20 cellular contexts compared by ENCODE assay signal in the genomic region with DNA sequence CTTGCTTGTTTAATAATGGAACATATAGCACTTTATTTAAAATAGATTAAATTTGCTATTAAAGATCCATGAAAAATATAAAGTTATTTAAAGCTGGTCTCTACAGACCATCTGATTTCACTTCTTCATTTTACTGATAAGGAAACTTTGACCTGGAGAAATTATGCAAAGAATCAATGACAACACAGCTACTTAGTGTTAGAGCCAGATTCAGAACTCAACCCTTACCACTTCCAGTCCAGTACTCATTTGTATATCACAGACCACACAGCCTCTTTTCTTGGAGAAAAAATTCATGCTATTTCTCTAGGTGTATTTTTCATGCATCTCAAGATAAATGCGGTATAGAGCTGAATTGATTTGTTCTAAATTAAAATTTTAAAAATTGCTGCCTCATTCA. TPM values are rescaled to one million over a fixed set of nuclear protein-coding genes. Genes with fewer than 3 reads are reported as not detected.
DNase-seq lines count a peak whose midpoint lies in the region; ATAC-seq and TF ChIP-seq lines count a peak whose summit lies in the region.
"Had no signal": no experiment of that assay in that cellular context is flagged by ENCODE, and none has a peak within 500 bp of the region (broad histone marks: within the 10 kb centered on the region; RNA-seq: fewer than 3 reads in every experiment).

No MANE protein-coding gene starts in this region.

- H3K4me3 Mint-ChIP-seq in GM23338 (no peak overlapping the region), chondrocyte (ENCODE audit: unreplicated experiment) (no peak overlapping the region)
- H3K4me3 Mint-ChIP-seq: CD4-positive, CD25-positive, alpha-beta regulatory T cell had no signal

- no peaks in the 10 kb centered on the region for H3K9me2 ChIP-seq in GM23338 (ENCODE audit: insufficient read depth)

- 97% methylated on average over 1 of the region's 1 CpG for WGBS in smooth muscle cell (ENCODE audit: low lambda C conversion rate)

- H3K27ac Mint-ChIP-seq in GM23338 (peak overlapping the region; percentile 40), chondrocyte (ENCODE audit: unreplicated experiment) (peak overlapping the region; percentile 1)
- H3K27ac Mint-ChIP-seq: CD4-positive, CD25-positive, alpha-beta regulatory T cell had no signal

- H3K4me1 ChIP-seq in GM23338 (ENCODE audit: insufficient read depth) (peaks cover 18% of the 10 kb centered on the region), smooth muscle cell (ENCODE audit: low read depth) (peaks cover 32% of the 10 kb centered on the region)
- H3K4me1 ChIP-seq: BE2C had no signal

- DNase-seq in GM23338 (ENCODE audit: low spot score) (no peak), MV-4-11 (lab: John Stamatoyannopoulos, UW) (peak; percentile 38), chondrocyte (ENCODE audit: low spot score) (no peak), smooth muscle cell (lab: John Stamatoyannopoulos, UW; ENCODE audit: unreplicated experiment) (no peak), anterior cingulate cortex (lab: John Stamatoyannopoulos, UW) (no peak)
- DNase-seq: BE2C; CD4-positive, CD25-positive, alpha-beta regulatory T cell; COR-L47; DND-41; MM.1S; NCI-H187; NCI-H446; NCI-H526 had no signal

- peaks cover 79% of the 10 kb centered on the region for H3K79me2 ChIP-seq in GM23338 (replicated peaks; ENCODE audit: insufficient read depth)
- H3K79me2 ChIP-seq in smooth muscle cell (ENCODE audit: low read depth) = peaks cover 84% of the 10 kb centered on the region

- H4K20me1 ChIP-seq in GM23338 (replicated peaks; ENCODE audit: insufficient read depth) (peaks cover 16% of the 10 kb centered on the region), smooth muscle cell (ENCODE audit: low read depth) (peaks cover 55% of the 10 kb centered on the region)

- H3K4me1 Mint-ChIP-seq in GM23338 (peaks cover 18% of the 10 kb centered on the region), chondrocyte (ENCODE audit: low read depth) (peaks cover 32% of the 10 kb centered on the region)
- H3K4me1 Mint-ChIP-seq: CD4-positive, CD25-positive, alpha-beta regulatory T cell had no signal

- ATAC-seq in GM23338 (no peak), SK-N-SH treated with all-trans-retinoic acid at 6 μM for 48 hours (no peak), HG03432 (IDR thresholded peaks at IDR 0.05; ENCODE audit: unreplicated experiment) (no peak)
- ATAC-seq: HCT116, HepG2, K562, Right ventricle myocardium inferior had no signal

- H3K36me3 ChIP-seq in GM23338 (ENCODE audit: insufficient read depth) (no peaks in the 10 kb centered on the region; the same call in 1 of the 2 replicates), smooth muscle cell (ENCODE audit: low read depth) (peaks cover 13% of the 10 kb centered on the region)

- peaks cover 7% of the 10 kb centered on the region; the same call in 1 of the 3 replicates for H3K9me3 Mint-ChIP-seq in GM23338
- H3K9me3 Mint-ChIP-seq in chondrocyte (ENCODE audit: low read depth) = peaks cover 9% of the 10 kb centered on the region

- H3K27ac ChIP-seq in GM23338 (ENCODE audit: low read depth) (no peak overlapping the region), smooth muscle cell (ENCODE audit: low read depth) (peak overlapping the region; percentile 3)
- H3K27ac ChIP-seq: SJSA1 had no signal

- H3F3A ChIP-seq in GM23338 (replicated peaks; ENCODE audit: low read depth) (no peaks in the 10 kb centered on the region), smooth muscle cell (ENCODE audit: low read depth) (no peaks in the 10 kb centered on the region)

- H3K27me3 ChIP-seq in GM23338 (ENCODE audit: insufficient read depth) (no peaks in the 10 kb centered on the region), smooth muscle cell (ENCODE audit: low read depth) (no peaks in the 10 kb centered on the region)
- H3K27me3 ChIP-seq: BE2C, SJSA1 had no signal

- H3K9ac ChIP-seq in smooth muscle cell (ENCODE audit: low read depth) = no peak overlapping the region

- TF ChIP-seq CTCF in GM23338 (conservative IDR thresholded peaks at IDR 0.05; ENCODE audit: low read depth in 2 of 2) = no peak
- TF ChIP-seq CTCF in chondrocyte (IDR thresholded peaks at IDR 0.05) = no peak
- no peak for TF ChIP-seq CTCF in smooth muscle cell (IDR thresholded peaks at IDR 0.05; ENCODE audit: borderline replicate concordance, insufficient read depth, poor library complexity, severe bottlenecking)

- H2AFZ ChIP-seq in GM23338 (no peak overlapping the region), smooth muscle cell (ENCODE audit: low read depth) (no peak overlapping the region)

- H3K27me3 Mint-ChIP-seq in GM23338 (ENCODE audit: insufficient read depth, low read depth, poor library complexity) (no peaks in the 10 kb centered on the region), chondrocyte (ENCODE audit: low read depth) (no peaks in the 10 kb centered on the region)
- H3K27me3 Mint-ChIP-seq: CD4-positive, CD25-positive, alpha-beta regulatory T cell had no signal

- peaks cover 30% of the 10 kb centered on the region for H3K36me3 Mint-ChIP-seq in GM23338 (ENCODE audit: low read depth)
- H3K36me3 Mint-ChIP-seq in chondrocyte (ENCODE audit: low read depth) = peaks cover 11% of the 10 kb centered on the region
- H3K36me3 Mint-ChIP-seq: CD4-positive, CD25-positive, alpha-beta regulatory T cell had no signal

- H3K4me3 ChIP-seq in GM23338 (no peak overlapping the region), smooth muscle cell (no peak overlapping the region)
- H3K4me3 ChIP-seq: K562, SJSA1 had no signal

- H3K4me2 ChIP-seq in GM23338 (no peak overlapping the region), smooth muscle cell (no peak overlapping the region)

- no peaks in the 10 kb centered on the region for H3K9me3 ChIP-seq in smooth muscle cell (replicated peaks; ENCODE audit: low read depth)
- H3K9me3 ChIP-seq: BE2C, SJSA1 had no signal

TF ChIP-seq in GM23338, 12 proteins besides CTCF, POLR2A, EP300 and RAD21:
- TF ChIP-seq EZH2 (IDR thresholded peaks at IDR 0.05; ENCODE audit: low read depth, unreplicated experiment) = no peak
- TF ChIP-seq EZH2phosphoT487 (IDR thresholded peaks at IDR 0.05; ENCODE audit: unreplicated experiment) = no peak
- no peak for TF ChIP-seq ZNF331 (CRISPR knock-in tag; IDR thresholded peaks at IDR 0.05; ENCODE audit: low read depth)
- TF ChIP-seq STAT1 (IDR thresholded peaks at IDR 0.05; ENCODE audit: unreplicated experiment) = no peak

TF ChIP-seq in SK-N-SH treated with all-trans-retinoic acid at 6 μM for 48 hours, 23 proteins besides CTCF, POLR2A, EP300 and RAD21:
- no peak for TF ChIP-seq ZC3H10 (CRISPR knock-in tag; IDR thresholded peaks at IDR 0.05)
- TF ChIP-seq, protein P1, sequence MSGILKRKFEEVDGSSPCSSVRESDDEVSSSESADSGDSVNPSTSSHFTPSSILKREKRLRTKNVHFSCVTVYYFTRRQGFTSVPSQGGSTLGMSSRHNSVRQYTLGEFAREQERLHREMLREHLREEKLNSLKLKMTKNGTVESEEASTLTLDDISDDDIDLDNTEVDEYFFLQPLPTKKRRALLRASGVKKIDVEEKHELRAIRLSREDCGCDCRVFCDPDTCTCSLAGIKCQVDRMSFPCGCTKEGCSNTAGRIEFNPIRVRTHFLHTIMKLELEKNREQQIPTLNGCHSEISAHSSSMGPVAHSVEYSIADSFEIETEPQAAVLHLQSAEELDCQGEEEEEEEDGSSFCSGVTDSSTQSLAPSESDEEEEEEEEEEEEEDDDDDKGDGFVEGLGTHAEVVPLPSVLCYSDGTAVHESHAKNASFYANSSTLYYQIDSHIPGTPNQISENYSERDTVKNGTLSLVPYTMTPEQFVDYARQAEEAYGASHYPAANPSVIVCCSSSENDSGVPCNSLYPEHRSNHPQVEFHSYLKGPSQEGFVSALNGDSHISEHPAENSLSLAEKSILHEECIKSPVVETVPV (CRISPR knock-in tag; IDR thresholded peaks at IDR 0.05) = no peak
- TF ChIP-seq, protein P2, sequence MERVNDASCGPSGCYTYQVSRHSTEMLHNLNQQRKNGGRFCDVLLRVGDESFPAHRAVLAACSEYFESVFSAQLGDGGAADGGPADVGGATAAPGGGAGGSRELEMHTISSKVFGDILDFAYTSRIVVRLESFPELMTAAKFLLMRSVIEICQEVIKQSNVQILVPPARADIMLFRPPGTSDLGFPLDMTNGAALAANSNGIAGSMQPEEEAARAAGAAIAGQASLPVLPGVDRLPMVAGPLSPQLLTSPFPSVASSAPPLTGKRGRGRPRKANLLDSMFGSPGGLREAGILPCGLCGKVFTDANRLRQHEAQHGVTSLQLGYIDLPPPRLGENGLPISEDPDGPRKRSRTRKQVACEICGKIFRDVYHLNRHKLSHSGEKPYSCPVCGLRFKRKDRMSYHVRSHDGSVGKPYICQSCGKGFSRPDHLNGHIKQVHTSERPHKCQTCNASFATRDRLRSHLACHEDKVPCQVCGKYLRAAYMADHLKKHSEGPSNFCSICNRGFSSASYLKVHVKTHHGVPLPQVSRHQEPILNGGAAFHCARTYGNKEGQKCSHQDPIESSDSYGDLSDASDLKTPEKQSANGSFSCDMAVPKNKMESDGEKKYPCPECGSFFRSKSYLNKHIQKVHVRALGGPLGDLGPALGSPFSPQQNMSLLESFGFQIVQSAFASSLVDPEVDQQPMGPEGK (CRISPR knock-in tag; IDR thresholded peaks at IDR 0.05; ENCODE audit: borderline replicate concordance) = no peak

RNA-seq across cellular contexts. Expression of a gene that starts 34.0 kb away (rescaled TPM):
- total RNA-seq in GM23338 (2014; rRNA removed; shearing (Covaris generic)) = 79.1 and 89.0 TPM in 2 replicates
- polyA plus RNA-seq in GM23338 (2016; fragmentation: Nextera tagmentation; extraction: Ambion mirVana) (6.3 and 8.0 TPM in 2 replicates), smooth muscle cell (4.0 and 10.2 TPM in 2 replicates)
- total RNA-seq in chondrocyte (59.5 to 80.1 TPM (median 61.9 TPM) in 3 replicates), smooth muscle cell (51.7 and 63.9 TPM in 2 replicates)
- polyA plus RNA-seq: CD4-positive, CD25-positive, alpha-beta regulatory T cell had no signal
